In the genomic region with DNA sequence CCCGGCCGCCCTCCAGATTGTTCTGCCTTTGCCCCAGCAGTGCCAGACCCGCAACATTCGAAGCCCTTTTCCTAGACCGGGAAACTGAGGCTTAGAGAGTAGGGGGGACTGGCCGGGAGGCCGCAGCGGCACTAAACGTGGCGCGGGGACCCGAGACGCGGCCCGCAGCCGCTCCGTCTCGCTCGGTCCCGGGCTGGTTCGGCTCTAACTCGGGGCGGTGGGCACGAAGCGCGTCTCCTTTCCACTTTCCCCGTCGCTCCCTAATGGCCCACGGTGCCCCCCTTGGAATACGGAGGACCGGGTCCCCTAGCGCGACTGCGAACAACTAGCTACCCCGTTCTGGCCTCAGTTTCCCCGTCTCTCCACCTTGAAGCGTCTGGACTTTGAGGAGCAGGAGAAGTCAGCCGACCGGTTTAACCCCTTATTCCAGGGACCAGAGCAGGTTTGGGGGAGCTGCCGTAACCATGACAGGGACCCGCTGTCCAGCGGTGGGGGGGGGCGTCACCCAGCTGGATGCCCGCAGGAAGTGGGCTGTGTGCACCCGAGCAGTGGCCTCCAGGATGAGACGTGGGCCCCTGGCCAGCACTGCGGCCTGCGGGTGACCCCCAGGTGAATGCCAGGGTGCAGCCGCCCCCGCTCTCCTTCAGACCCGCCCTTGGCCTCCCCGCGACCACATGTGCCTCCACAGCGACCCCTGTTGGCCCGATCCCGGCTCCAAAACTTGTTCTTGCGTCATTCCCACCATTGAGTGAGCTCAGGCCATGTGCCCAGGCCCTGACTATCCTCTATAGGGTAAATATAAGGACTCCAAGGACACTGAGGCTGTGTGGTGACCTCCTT, we compare ENCODE assay signal across 8 cellular contexts. TPM values are rescaled to one million over a fixed set of nuclear protein-coding genes. Genes with fewer than 3 reads are reported as not detected.
DNase-seq lines count a peak whose midpoint lies in the region; ATAC-seq and TF ChIP-seq lines count a peak whose summit lies in the region.

No MANE protein-coding gene starts in this region.

- peak; percentile 50 for TF ChIP-seq RAD21 in IMR-90 (IDR thresholded peaks at IDR 0.05; ENCODE audit: low read length)

- ATAC-seq in IMR-90 (ENCODE audit: low read depth) = peak; percentile 32
- peak; percentile 39 to 59 (median 50) for ATAC-seq in T-cell (replicated peaks in 1 of 4)
- peak; percentile 56 to 76 (median 66) for ATAC-seq in heart left ventricle

- peaks cover 22 to 54% of the 10 kb centered on the region in 2 donors for H3K27me3 Mint-ChIP-seq in T-cell

- peak; percentile 92 for TF ChIP-seq CTCF in IMR-90 (conservative IDR thresholded peaks at IDR 0.05; ENCODE audit: low read depth, low read length)
- peak; percentile 59 to 85 (median 81) for TF ChIP-seq CTCF in adrenal gland (IDR thresholded peaks at IDR 0.05)
- TF ChIP-seq CTCF in heart left ventricle (IDR thresholded peaks at IDR 0.05) = peak; percentile 75 to 93 (median 84)
- TF ChIP-seq CTCF in parathyroid adenoma (IDR thresholded peaks at IDR 0.05) = peak; percentile 72
- TF ChIP-seq CTCF in thyroid gland (IDR thresholded peaks at IDR 0.05) = peak; percentile 36 to 83 (median 80)

- H3K9me1 ChIP-seq in IMR-90 (ENCODE audit: insufficient read depth, low read length) = peaks cover 21% of the 10 kb centered on the region

- DNase-seq in COLO668 (lab: John Stamatoyannopoulos, UW; ENCODE audit: unreplicated experiment) = peak; percentile 59
- DNase-seq in IMR-90 = peak; percentile 86
- DNase-seq in T-cell = peak; percentile 36 to 80 (median 68)
- peak; percentile 91 to 97 (median 94) for DNase-seq in adrenal gland
- DNase-seq in heart left ventricle = peak; percentile 89 to 93 (median 92)
- DNase-seq in thyroid gland = peak; percentile 91 to 93
- DNase-seq in DMS153 treated with DMSO at 0.1 percent for 48 hours (lab: John Stamatoyannopoulos, UW; ENCODE audit: unreplicated experiment) = no peak

- H2BK20ac ChIP-seq in IMR-90 (ENCODE audit: low read depth, low read length) = 0 out of 2 replicates have a peak overlapping the region, but pooled peaks have one; percentile 7

- intact Hi-C loops in IMR-90 (cut with micrococcal nuclease) = loop anchor here (1.0 kb wide), 1 partner anchor 15 kb away; no protein-coding TSS in a partner anchor
- intact Hi-C loops in adrenal gland (cut with DNase I) = no loop called here
- intact Hi-C loops in heart left ventricle (cut with DNase I) = loop anchor here in 6 of 10 donors (1.0 to 2.0 kb wide), 2 partner anchors 15 kb away; no protein-coding TSS in a partner anchor
- intact Hi-C loops in thyroid gland (cut with DNase I) = no loop called here

- peak overlapping the region; percentile 79 to 90 for H4K8ac ChIP-seq in IMR-90 (ENCODE audit: low read depth in 2 of 2, low read length in 2 of 2)

- H3K79me2 ChIP-seq in parathyroid adenoma = no peaks in the 10 kb centered on the region

- H3K4ac ChIP-seq in IMR-90 (ENCODE audit: low read depth, low read length) = peak overlapping the region; percentile 95

- H3K9me3 ChIP-seq in IMR-90 (ENCODE audit: control insufficient read depth, insufficient read depth, low read length) = no peaks in the 10 kb centered on the region
- H3K9me3 ChIP-seq in adrenal gland (replicated peaks in 1 of 3) = no peaks in the 10 kb centered on the region
- H3K9me3 ChIP-seq in heart left ventricle = no peaks in the 10 kb centered on the region
- no peaks in the 10 kb centered on the region for H3K9me3 ChIP-seq in parathyroid adenoma (ENCODE audit: control insufficient read depth, low read length)
- H3K9me3 ChIP-seq in thyroid gland = no peaks in the 10 kb centered on the region

- H3K23ac ChIP-seq in IMR-90 (ENCODE audit: low read depth, low read length) = peak overlapping the region; percentile 90

- no peaks in the 10 kb centered on the region for H3K27me3 ChIP-seq in IMR-90 (ENCODE audit: control insufficient read depth, insufficient read depth, low read length)
- no peaks in the 10 kb centered on the region for H3K27me3 ChIP-seq in adrenal gland
- peaks cover 0 to 30% (median 0%) of the 10 kb centered on the region in 9 donors for H3K27me3 ChIP-seq in heart left ventricle
- H3K27me3 ChIP-seq in parathyroid adenoma (ENCODE audit: control insufficient read depth, insufficient read depth, low read length) = no peaks in the 10 kb centered on the region
- no peaks in the 10 kb centered on the region for H3K27me3 ChIP-seq in thyroid gland

- H2BK5ac ChIP-seq in IMR-90 (ENCODE audit: low read depth, low read length, poor library complexity, severe bottlenecking) = peak overlapping the region; percentile 99

- CTCF ChIA-PET in IMR-90 (lab: Yijun Ruan, JAX) (interaction anchor here (1.0 to 1.4 kb wide), 6 partner anchors 11 to 31 kb away, joined by 3 to 7 read pairs (median 4); no protein-coding TSS in a partner anchor), T-cell (lab: Charles Lee) (interaction anchor here (0.6 to 1.3 kb wide), 9 partner anchors 11 to 1785 kb away, joined by 3 to 5 read pairs (median 3); no protein-coding TSS in a partner anchor)

- peak overlapping the region; percentile 99 for H2AK9ac ChIP-seq in IMR-90 (replicated peaks; ENCODE audit: low read depth, low read length, poor library complexity)

- peak overlapping the region; percentile 93 for H3K14ac ChIP-seq in IMR-90 (replicated peaks; ENCODE audit: low read depth, low read length)

- H2AK5ac ChIP-seq in IMR-90 (ENCODE audit: low read depth, low read length) = peak overlapping the region; percentile 99

- peak overlapping the region; percentile 95 for H3K56ac ChIP-seq in IMR-90 (ENCODE audit: extremely low read depth, insufficient read depth, low read length)

- peak overlapping the region; percentile 85; the same call in 2 of the 3 replicates for H2BK15ac ChIP-seq in IMR-90 (ENCODE audit: low read depth, low read length)

- H3K9me3 Mint-ChIP-seq in T-cell = no peaks in the 10 kb centered on the region

- H3K27ac ChIP-seq in IMR-90 (ENCODE audit: insufficient read depth, low read length) (peak overlapping the region; percentile 100), adrenal gland (peak overlapping the region; percentile 89 to 99 (median 99)), heart left ventricle (peak overlapping the region; percentile 90 to 100 (median 97)), parathyroid adenoma (peak overlapping the region; percentile 79), thyroid gland (peak overlapping the region; percentile 98 to 99 (median 98))

- in situ Hi-C loops in IMR-90 (cut with MboI; ENCODE audit: low sequenced_read_pairs) = no loop called here

- no peak; the same call in 1 of the 2 replicates for TF ChIP-seq POLR2A in IMR-90 (IDR thresholded peaks at IDR 0.05; ENCODE audit: low read depth, low read length)
- peak; percentile 12 to 63 for TF ChIP-seq POLR2A in adrenal gland (IDR thresholded peaks at IDR 0.05)
- TF ChIP-seq POLR2A in heart left ventricle (IDR thresholded peaks at IDR 0.05) = no peak
- TF ChIP-seq POLR2A in thyroid gland (IDR thresholded peaks at IDR 0.05) = peak in 1 of 2 donors; percentile 20

- dilution Hi-C loops in IMR-90 (cut with HindIII; ENCODE audit: low sequenced_read_pairs, unreplicated experiment) = no loop called here

- H3K4me3 ChIP-seq in IMR-90 (ENCODE audit: insufficient read depth, low read depth, low read length) (peak overlapping the region; percentile 82), adrenal gland (peak overlapping the region; percentile 46 to 97 (median 72)), heart left ventricle (peak overlapping the region; percentile 60 to 93 (median 68)), parathyroid adenoma (ENCODE audit: low read depth, low read length) (peak overlapping the region; percentile 88), thyroid gland (replicated peaks in 1 of 3) (peak overlapping the region; percentile 68 to 88 (median 77))

- peak overlapping the region; percentile 59 to 77 (median 69) for H3K4me3 Mint-ChIP-seq in T-cell

- H4K91ac ChIP-seq in IMR-90 (ENCODE audit: insufficient read depth, low read depth, low read length) = peak overlapping the region; percentile 90

- peaks cover 29% of the 10 kb centered on the region for H3K4me1 ChIP-seq in IMR-90 (ENCODE audit: control insufficient read depth, insufficient read depth, low read length)
- H3K4me1 ChIP-seq in adrenal gland (replicated peaks in 1 of 2) = peaks cover 56 to 59% of the 10 kb centered on the region in 2 donors
- peaks cover 18 to 93% (median 72%) of the 10 kb centered on the region in 12 donors for H3K4me1 ChIP-seq in heart left ventricle
- H3K4me1 ChIP-seq in parathyroid adenoma = peaks cover 8% of the 10 kb centered on the region
- peaks cover 20 to 56% of the 10 kb centered on the region in 2 donors for H3K4me1 ChIP-seq in thyroid gland

- peaks cover 55% of the 10 kb centered on the region for H4K20me1 ChIP-seq in IMR-90 (ENCODE audit: insufficient read depth, low read length)

- H3K9ac ChIP-seq in IMR-90 (ENCODE audit: low read depth, low read length) = peak overlapping the region; percentile 98
- H3K9ac ChIP-seq in parathyroid adenoma = no peak overlapping the region

- no peaks in the 10 kb centered on the region for H3K36me3 Mint-ChIP-seq in T-cell

- H3K18ac ChIP-seq in IMR-90 (ENCODE audit: low read depth, low read length) = peak overlapping the region; percentile 78

- H3K36me3 ChIP-seq in IMR-90 (ENCODE audit: control insufficient read depth, insufficient read depth, low read length) (peaks cover 16% of the 10 kb centered on the region), adrenal gland (replicated peaks in 1 of 2) (peaks cover 0 to 8% of the 10 kb centered on the region in 2 donors), heart left ventricle (peaks cover 0 to 17% (median 6%) of the 10 kb centered on the region in 9 donors), parathyroid adenoma (ENCODE audit: control insufficient read depth, insufficient read depth, low read length) (no peaks in the 10 kb centered on the region), thyroid gland (peaks cover 3 to 4% of the 10 kb centered on the region in 2 donors)

- H3K4me2 ChIP-seq in IMR-90 (ENCODE audit: low read depth, low read length) = peak overlapping the region; percentile 82
- H3K4me2 ChIP-seq in parathyroid adenoma (ENCODE audit: low read length) = peak overlapping the region; percentile 79

- 0% methylated on average over 20 of the region's 57 CpGs; no CpG with 5 or more reads in 1 of the 2 experiments for WGBS in IMR-90 (ENCODE audit: extremely low coverage in 2 of 2, insufficient read length in 1 of 2), 2 experiments
- WGBS in adrenal gland, 4 donors = 1 to 2% (median 1%) methylated on average over 28 to 57 of the region's 57 CpGs
- 0 to 1% (median 1%) methylated on average over 40 to 57 of the region's 57 CpGs for WGBS in heart left ventricle, 4 donors
- WGBS in thyroid gland, 2 donors = 2 to 4% methylated on average over 20 to 24 of the region's 57 CpGs

- H2AFZ ChIP-seq in IMR-90 (replicated peaks; ENCODE audit: low read length, poor library complexity) = peak overlapping the region; percentile 86
- peak overlapping the region; percentile 56 for H2AFZ ChIP-seq in parathyroid adenoma

- H2BK120ac ChIP-seq in IMR-90 (ENCODE audit: low read depth, low read length) = peak overlapping the region; percentile 89

- BruUV-seq in IMR-90 (replicated peaks; lab: Mats Ljungman, UMichigan) = no TSS peak

- H3K79me1 ChIP-seq in IMR-90 (ENCODE audit: low read depth in 1 of 2, low read length in 2 of 2) = peaks cover 4 to 53% of the 10 kb centered on the region in 2 experiments; a peak in 2 of 4 replicates

- POLR2A ChIA-PET in IMR-90 (lab: Charles Lee; ENCODE audit: unreplicated experiment) (interaction anchor here (0.6 to 2.1 kb wide), 6 partner anchors 9 to 1717 kb away, joined by 4 to 10 read pairs (median 5); no protein-coding TSS in a partner anchor), T-cell (lab: Charles Lee) (interaction anchor here in 1 of 2 donors (0.5 kb wide), 1 partner anchor 29 kb away, joined by 7 read pairs; no protein-coding TSS in a partner anchor)

- peak overlapping the region in 1 of 2 donors; percentile 31 for H3K27ac Mint-ChIP-seq in T-cell

- peaks cover 18 to 30% (median 21%) of the 10 kb centered on the region in 3 donors for H3K4me1 Mint-ChIP-seq in T-cell

- peak overlapping the region; percentile 52 for H4K5ac ChIP-seq in IMR-90 (ENCODE audit: low read depth, low read length)

RNA-seq across cellular contexts. Expression of a gene that starts 1.1 kb away (rescaled TPM):
- total RNA-seq in IMR-90 (2012; rRNA removed) (4.7 and 6.1 TPM in 2 replicates), T-cell (under 1 TPM in 3 of 5 donors, not detected in 2; 0.47 to 0.73 (median 0.62) TPM), adrenal gland (100 to 1,000 TPM in 5 of 8 donors, 10 to 100 TPM in 3; 74.4 to 159 (median 125) TPM), heart left ventricle (10 to 100 TPM; 11.9 to 34.9 (median 23.8) TPM), thyroid gland (10 to 100 TPM; 15.7 to 23.3 (median 18.3) TPM)
- polyA plus RNA-seq in IMR-90 (2012; rRNA removed) (47.3 and 59.2 TPM in 2 replicates), adrenal gland (10 to 100 TPM; 19.7 to 65.1 (median 39.5) TPM), heart left ventricle (10 to 100 TPM; 10.4 to 17.7 TPM)
- polyA plus RNA-seq in IMR-90 (2012; cell fraction: cytosol; rRNA removed) = 34.5 and 61.4 TPM in 2 replicates
- 18.1 and 44.7 TPM in 2 replicates for polyA plus RNA-seq in IMR-90 (2012; cell fraction: nucleus; rRNA removed; ENCODE audit: low replicate concordance)

RNA-seq across cellular contexts. Expression of a gene that starts 18.5 kb away (rescaled TPM):
- total RNA-seq in IMR-90 (2012; rRNA removed) (not detected in 2 replicates), T-cell (1 to 10 TPM in 1 of 5 donors, under 1 TPM in 1, not detected in 3; 0.63 to 1.4 TPM), adrenal gland (under 1 TPM in 1 of 8 donors, not detected in 7; 0.42 TPM), heart left ventricle (10 to 100 TPM in 1 of 9 donors, 1 to 10 TPM in 1, not detected in 7; 5.3 to 10.3 TPM), thyroid gland (not detected)
- polyA plus RNA-seq in IMR-90 (2012; rRNA removed) (not detected in 2 replicates), adrenal gland (1 to 10 TPM in 1 of 3 donors, under 1 TPM in 2; 0.42 to 1.4 (median 0.47) TPM), heart left ventricle (under 1 TPM in 1 of 2 donors, not detected in 1; 0.17 TPM)
- not detected in 2 replicates for polyA plus RNA-seq in IMR-90 (2012; cell fraction: cytosol; rRNA removed)
- not detected in 2 replicates for polyA plus RNA-seq in IMR-90 (2012; cell fraction: nucleus; rRNA removed; ENCODE audit: low replicate concordance)

RNA-seq across cellular contexts. Expression of a gene that starts 42.2 kb away (rescaled TPM):
- 6.1 TPM in 2 replicates for total RNA-seq in IMR-90 (2012; rRNA removed)
- 18.4 and 19.8 TPM in 2 replicates for polyA plus RNA-seq in IMR-90 (2012; rRNA removed)
- 9.8 and 18.6 TPM in 2 replicates for polyA plus RNA-seq in IMR-90 (2012; cell fraction: cytosol; rRNA removed)
- 23.8 and 66.7 TPM in 2 replicates for polyA plus RNA-seq in IMR-90 (2012; cell fraction: nucleus; rRNA removed; ENCODE audit: low replicate concordance)
- total RNA-seq in T-cell = under 1 TPM in 4 of 5 donors, not detected in 1; 0.44 to 0.79 (median 0.52) TPM
- total RNA-seq in adrenal gland = 10 to 100 TPM; 14.0 to 34.2 (median 20.9) TPM
- 10 to 100 TPM in 2 of 3 donors, 1 to 10 TPM in 1; 4.7 to 24.4 (median 17.4) TPM for polyA plus RNA-seq in adrenal gland
- 10 to 100 TPM in 3 of 9 donors, 1 to 10 TPM in 6; 5.2 to 12.6 (median 8.1) TPM for total RNA-seq in heart left ventricle
- polyA plus RNA-seq in heart left ventricle = 10 to 100 TPM in 1 of 2 donors, 1 to 10 TPM in 1; 7.8 to 13.9 TPM
- 10 to 100 TPM in 3 of 4 donors, 1 to 10 TPM in 1; 6.5 to 17.3 (median 11.0) TPM for total RNA-seq in thyroid gland

RNA-seq across cellular contexts. Expression of a gene that starts 47.2 kb away (rescaled TPM):
- total RNA-seq in IMR-90 (2012; rRNA removed) (17.2 and 19.7 TPM in 2 replicates), T-cell (100 to 1,000 TPM in 2 of 5 donors, 10 to 100 TPM in 3; 83.8 to 105 (median 97.7) TPM), adrenal gland (10 to 100 TPM; 30.6 to 93.3 (median 65.6) TPM), heart left ventricle (10 to 100 TPM; 22.7 to 45.7 (median 27.4) TPM), thyroid gland (10 to 100 TPM; 46.2 to 90.5 (median 60.4) TPM)
- polyA plus RNA-seq in IMR-90 (2012; rRNA removed) (48.5 and 50.4 TPM in 2 replicates), adrenal gland (100 to 1,000 TPM in 2 of 3 donors, 10 to 100 TPM in 1; 42.4 to 160 (median 107) TPM), heart left ventricle (10 to 100 TPM; 27.4 to 39.4 TPM)
- polyA plus RNA-seq in IMR-90 (2012; cell fraction: cytosol; rRNA removed) = 17.9 and 26.5 TPM in 2 replicates
- 243 and 309 TPM in 2 replicates for polyA plus RNA-seq in IMR-90 (2012; cell fraction: nucleus; rRNA removed; ENCODE audit: low replicate concordance)

Comparison
In these comparisons a context has a peak if more than half of its experiments do, and no peak if none do; other contexts are left out.
1. POLR2A ChIP-seq: peak in adrenal gland (2 of 2); none in IMR-90 (single experiment) and heart left ventricle (0 of 2).
2. intact Hi-C loops: an anchor here in IMR-90 (1.0 kb wide) and heart left ventricle (1.0 to 2.0 kb wide); none called in adrenal gland and thyroid gland.
3. Peak in every context shown above with its lines, with median percentiles within 50 percentile points of each other: ATAC-seq, H3K27ac ChIP-seq, H3K4me3 ChIP-seq and CTCF ChIP-seq.